In the genomic region with DNA sequence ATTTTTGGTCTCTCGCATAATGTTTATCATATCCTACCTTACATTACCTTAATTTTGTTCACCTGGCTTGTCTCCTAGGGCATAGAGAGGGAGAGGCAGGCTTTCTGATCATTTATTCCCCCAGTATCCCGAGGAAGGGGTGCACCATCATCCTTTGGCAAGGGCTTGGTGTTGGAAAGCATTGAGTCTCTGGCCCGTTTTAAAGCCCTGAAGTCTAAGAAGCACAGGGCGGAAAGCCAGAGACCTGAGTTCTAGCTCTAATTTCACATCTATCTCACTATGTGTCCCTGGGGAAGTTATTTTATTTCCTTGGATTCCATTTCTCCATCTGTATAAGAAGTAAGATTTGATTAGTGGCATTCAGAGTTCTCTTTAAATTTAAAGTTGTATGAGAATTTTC, we compare ENCODE assay signal across 29 cellular contexts. TPM values are rescaled to one million over a fixed set of nuclear protein-coding genes. Genes with fewer than 3 reads are reported as not detected.
"Had no signal": no experiment of that assay in that cellular context is flagged by ENCODE, and none has a peak within 500 bp of the region (broad histone marks: within the 10 kb centered on the region; RNA-seq: fewer than 3 reads in every experiment).

No MANE protein-coding gene starts in this region.

- H3K27me3 ChIP-seq: foreskin keratinocyte, gastroesophageal sphincter, heart left ventricle, hepatocyte, right lobe of liver, suprapubic skin, thyroid gland had no signal

- H3K27me3 Mint-ChIP-seq: stimulated activated naive CD8-positive, alpha-beta T cell treated with anti-CD3 and anti-CD28 coated beads, Interleukin-15, amount 100 ng/mL, for 72 hours had no signal

- H3K9me3 ChIP-seq: heart left ventricle, prostate gland, right lobe of liver, suprapubic skin, thyroid gland had no signal

- H3K27ac Mint-ChIP-seq: naive thymus-derived CD4-positive, alpha-beta T cell; nephron progenitor cell; stimulated activated naive CD8-positive, alpha-beta T cell treated with anti-CD3 and anti-CD28 coated beads, Interleukin-15, amount 100 ng/mL, for 72 hours had no signal

- ATAC-seq: foreskin keratinocyte; gastroesophageal sphincter; naive thymus-derived CD4-positive, alpha-beta T cell; right lobe of liver; stimulated activated naive CD8-positive, alpha-beta T cell treated with anti-CD3 and anti-CD28 coated beads, Interleukin-15, amount 100 ng/mL, for 72 hours had no signal

- H3K4me1 Mint-ChIP-seq: naive thymus-derived CD4-positive, alpha-beta T cell; nephron progenitor cell; stimulated activated naive CD8-positive, alpha-beta T cell treated with anti-CD3 and anti-CD28 coated beads, Interleukin-15, amount 100 ng/mL, for 72 hours had no signal

- H3K4me1 ChIP-seq: foreskin keratinocyte, gastroesophageal sphincter, prostate gland, right lobe of liver, thyroid gland had no signal

- FAIRE-seq: colon, islet of Langerhans had no signal

- H3K27ac ChIP-seq: dorsolateral prefrontal cortex, foreskin keratinocyte, gastroesophageal sphincter, hepatocyte, prostate gland, right lobe of liver, suprapubic skin, thyroid gland had no signal

- H3K9me3 Mint-ChIP-seq: naive thymus-derived CD4-positive, alpha-beta T cell; nephron progenitor cell; stimulated activated naive CD8-positive, alpha-beta T cell treated with anti-CD3 and anti-CD28 coated beads, Interleukin-15, amount 100 ng/mL, for 72 hours had no signal

- H3K4me3 Mint-ChIP-seq: naive thymus-derived CD4-positive, alpha-beta T cell; nephron progenitor cell; stimulated activated naive CD8-positive, alpha-beta T cell treated with anti-CD3 and anti-CD28 coated beads, Interleukin-15, amount 100 ng/mL, for 72 hours had no signal

- H3K36me3 ChIP-seq: gastroesophageal sphincter, heart left ventricle, prostate gland, suprapubic skin, thyroid gland had no signal

- H3K4me3 ChIP-seq: dorsolateral prefrontal cortex, gastroesophageal sphincter, heart left ventricle, hepatocyte, prostate gland, right lobe of liver, smooth muscle cell, suprapubic skin, thyroid gland had no signal

- DNase-seq: central memory CD4-positive, alpha-beta T cell; dorsolateral prefrontal cortex; effector CD4-positive, alpha-beta T cell; foreskin keratinocyte; kidney glomerular epithelial cell; mesenchymal stem cell; midbrain; naive thymus-derived CD4-positive, alpha-beta T cell; nephron progenitor cell; nucleus accumbens; right lobe of liver; stimulated activated CD4-positive, alpha-beta T cell treated with anti-CD3 and anti-CD28 coated beads, Interleukin-12 subunit alpha, Interleukin-12 subunit beta, amount 100 ng/mL, for 4 hours; stimulated activated CD4-positive, alpha-beta T cell treated with anti-CD3 and anti-CD28 coated beads, Interleukin-1b, Interleukin-23, amount 100 ng/mL, for 48 hours; stimulated activated CD4-positive, alpha-beta T cell treated with anti-CD3 and anti-CD28 coated beads, Interleukin-4, amount 100 ng/mL, for 1 hour; stimulated activated CD8-positive, alpha-beta memory T cell treated with anti-CD3 and anti-CD28 coated beads, Interleukin-4, amount 100 ng/mL, for 48 hours; stimulated activated naive CD4-positive, alpha-beta T cell; stimulated activated naive CD8-positive, alpha-beta T cell treated with anti-CD3 and anti-CD28 coated beads, Interleukin-15, amount 100 ng/mL, for 72 hours; thyroid gland had no signal

RNA-seq across cellular contexts. Expression of a gene that starts 10.3 kb away (rescaled TPM):
- total RNA-seq: foreskin keratinocyte; lung microvascular endothelial cell; naive thymus-derived CD4-positive, alpha-beta T cell; osteocyte; smooth muscle cell had no signal
- polyA plus RNA-seq: esophagus; foreskin keratinocyte; heart left ventricle; hepatocyte; naive thymus-derived CD4-positive, alpha-beta T cell; smooth muscle cell had no signal
